In the genomic region with DNA sequence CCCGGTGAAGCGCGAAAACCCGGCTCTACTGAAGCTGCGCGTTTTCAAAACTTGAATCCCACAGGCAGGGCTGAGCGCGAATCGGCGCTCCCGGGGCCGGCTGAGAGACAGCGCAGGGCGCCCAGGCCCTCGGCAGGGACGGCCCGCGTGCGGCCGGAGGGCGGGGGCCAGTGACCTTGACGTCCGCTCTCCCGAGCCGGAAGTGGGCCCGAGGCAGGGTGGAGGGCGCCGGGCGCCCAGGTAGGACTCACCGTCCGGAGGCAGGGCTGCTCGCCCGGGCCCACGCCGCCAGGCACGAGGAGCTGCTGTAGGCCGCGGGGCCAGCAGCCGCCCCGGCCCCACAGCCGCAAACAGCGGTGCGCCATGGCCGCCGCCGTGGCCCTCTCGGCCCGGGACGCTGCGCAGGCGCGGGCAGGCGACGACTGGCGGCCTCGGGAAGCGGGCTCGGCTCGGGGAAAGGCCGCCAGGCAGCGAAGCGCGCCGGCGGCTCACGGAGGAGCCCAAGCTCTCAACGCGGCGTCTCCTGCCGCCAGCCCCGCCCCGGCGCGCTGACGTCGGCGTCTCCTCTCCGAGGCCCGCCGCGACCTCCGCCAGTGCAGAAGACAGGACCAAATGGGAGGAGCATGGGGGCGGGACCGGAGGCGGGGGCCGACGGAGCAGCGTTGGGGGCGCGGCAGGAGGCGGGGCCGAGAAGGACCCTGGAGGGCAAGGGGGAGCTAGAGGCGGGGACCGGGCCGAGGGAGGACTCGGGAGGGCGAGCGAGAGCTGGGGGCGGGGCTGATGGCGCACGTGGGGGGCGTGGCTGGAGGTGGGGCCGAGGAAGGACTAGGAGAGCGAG, we compare ENCODE assay signal across 8 cellular contexts. TPM values are rescaled to one million over a fixed set of nuclear protein-coding genes. Genes with fewer than 3 reads are reported as not detected.
DNase-seq lines count a peak whose midpoint lies in the region; ATAC-seq and TF ChIP-seq lines count a peak whose summit lies in the region.

A gene (minus strand): TSS at position 510 of the 838 bp plus-strand sequence. CDS start 145 bp downstream, at position 365.

- no peaks in the 10 kb centered on the region for H3K4me1 ChIP-seq in aorta (ENCODE audit: control insufficient read depth in 1 of 2, insufficient read depth in 2 of 2, low read length in 2 of 2)

- no peaks in the 10 kb centered on the region for H3K9me3 ChIP-seq in aorta (ENCODE audit: control insufficient read depth, low read length)

- intact Hi-C loops in aorta (cut with DNase I) = loop anchor here (5.0 to 10.0 kb wide), 4 partner anchors 70 to 568 kb away; a partner anchor contains a TSS

- H3K27ac ChIP-seq in aorta (ENCODE audit: low read depth in 1 of 2, low read length in 2 of 2) = peak within 1 kb of the TSS; percentile 76 to 94

- WGBS in aorta, 2 donors = 0% methylated on average over 96 to 104 of the region's 104 CpGs

- H3K4me3 ChIP-seq in astrocyte of the cerebellum (ENCODE audit: low read depth, low read length) = peak within 1 kb of the TSS; percentile 86
- H3K4me3 ChIP-seq in aorta (ENCODE audit: low read length in 2 of 2) = peak within 1 kb of the TSS; percentile 55 to 64

- no peak for TF ChIP-seq CTCF in astrocyte of the cerebellum (IDR thresholded peaks at IDR 0.05; ENCODE audit: low read depth, low read length, missing control alignments)

- in situ Hi-C loops in astrocyte of the cerebellum (cut with HindIII; ENCODE audit: low sequenced_read_pairs) = no loop called here

- H3K36me3 ChIP-seq in aorta (ENCODE audit: control insufficient read depth in 1 of 2, insufficient read depth in 2 of 2, low read length in 1 of 2) = no peaks in the 10 kb centered on the region

- DNase-seq in NCI-H2081 (lab: John Stamatoyannopoulos, UW) (peak; percentile 97 to 98), T-helper 9 cell (peak; percentile 100), astrocyte of the cerebellum (ENCODE audit: low read depth) (peak; percentile 96), hepatic stellate cell (ENCODE audit: low spot score) (peak; percentile 95), renal cortical epithelial cell (ENCODE audit: low read depth) (peak; percentile 87), aorta (peak; percentile 100)

- ATAC-seq in GM18517 (IDR thresholded peaks at IDR 0.05; ENCODE audit: unreplicated experiment) = peak; percentile 87
- peak; percentile 86 for ATAC-seq in HG03039 (IDR thresholded peaks at IDR 0.05; ENCODE audit: unreplicated experiment)
- peak; percentile 98 for ATAC-seq in aorta (ENCODE audit: low FRiP score)

- no peaks in the 10 kb centered on the region for H3K27me3 ChIP-seq in aorta (ENCODE audit: control insufficient read depth in 1 of 2, insufficient read depth in 2 of 2, low read length in 1 of 2)

RNA-seq across cellular contexts. Expression of the gene that starts here (rescaled TPM):
- total RNA-seq in renal cortical epithelial cell (44.8 and 95.6 TPM in 2 replicates), aorta (10 to 100 TPM; 26.0 to 31.6 TPM)
- 10 to 100 TPM; 17.9 to 25.2 TPM for polyA plus RNA-seq in aorta

Comparison
In these comparisons a context has a peak if more than half of its experiments do, and no peak if none do; other contexts are left out.
1. Peak in every context shown above with its lines: DNase-seq, ATAC-seq, H3K4me3 ChIP-seq and H3K27ac ChIP-seq.